ENCODE assay signal across 16 cellular contexts in genomic region chr1:11180342-11180744, GRCh38. TPM values are rescaled to one million over a fixed set of nuclear protein-coding genes. Genes with fewer than 3 reads are reported as not detected.
DNase-seq lines count a peak whose midpoint lies in the region; ATAC-seq and TF ChIP-seq lines count a peak whose summit lies in the region.
"Had no signal": no experiment of that assay in that cellular context is flagged by ENCODE, and none has a peak within 500 bp of the region (broad histone marks: within the 10 kb centered on the region; RNA-seq: fewer than 3 reads in every experiment).

No MANE protein-coding gene starts in this region.

- peaks cover 38% of the 10 kb centered on the region for H3K36me3 Mint-ChIP-seq in brain
- peaks cover 0 to 6% of the 10 kb centered on the region in 2 donors for H3K36me3 Mint-ChIP-seq in activated T-cell treated with anti-CD3 and anti-CD28 coated beads, Interleukin-2, amount 50 U/mL, for 72 hours (ENCODE audit: insufficient read depth in 2 of 2)

- H3K4me3 Mint-ChIP-seq in brain = no peak overlapping the region
- no peak overlapping the region for H3K4me3 Mint-ChIP-seq in activated T-cell treated with anti-CD3 and anti-CD28 coated beads, Interleukin-2, amount 50 U/mL, for 72 hours
- H3K4me3 Mint-ChIP-seq: activated CD4-positive, alpha-beta T cell treated with anti-CD3 and anti-CD28 coated beads, Interleukin-2, amount 10 ng/mL, durations not matched to agents 24 days and 14 days had no signal

- H3K27me3 Mint-ChIP-seq in brain = no peaks in the 10 kb centered on the region
- H3K27me3 Mint-ChIP-seq in activated T-cell treated with anti-CD3 and anti-CD28 coated beads, Interleukin-2, amount 50 U/mL, for 72 hours (ENCODE audit: low read depth) = no peaks in the 10 kb centered on the region
- H3K27me3 Mint-ChIP-seq: activated CD4-positive, alpha-beta T cell treated with anti-CD3 and anti-CD28 coated beads, Interleukin-2, amount 10 ng/mL, durations not matched to agents 24 days and 14 days had no signal

- no peaks in the 10 kb centered on the region for H3K27me3 ChIP-seq in MG63
- H3K27me3 ChIP-seq in left lung = no peaks in the 10 kb centered on the region
- H3K27me3 ChIP-seq: BLaER1 treated with 17β-estradiol and CSF1 and Interleukin-3, amounts not matched to agents 10 nM and 100 nM; vagina had no signal

- H3K4me1 Mint-ChIP-seq in brain = peaks cover 61% of the 10 kb centered on the region
- no peaks in the 10 kb centered on the region for H3K4me1 Mint-ChIP-seq in activated T-cell treated with anti-CD3 and anti-CD28 coated beads, Interleukin-2, amount 50 U/mL, for 72 hours (ENCODE audit: low read depth)
- H3K4me1 Mint-ChIP-seq: activated CD4-positive, alpha-beta T cell treated with anti-CD3 and anti-CD28 coated beads, Interleukin-2, amount 10 ng/mL, durations not matched to agents 24 days and 14 days had no signal

- TF ChIP-seq CTCF in brain (conservative IDR thresholded peaks at IDR 0.05) = no peak
- TF ChIP-seq CTCF in left lung (IDR thresholded peaks at IDR 0.05) = no peak

- H3K9me3 ChIP-seq in MG63 (no peaks in the 10 kb centered on the region), left lung (no peaks in the 10 kb centered on the region)
- H3K9me3 ChIP-seq: BLaER1 treated with 17β-estradiol and CSF1 and Interleukin-3, amounts not matched to agents 10 nM and 100 nM; vagina had no signal

- peaks cover 31% of the 10 kb centered on the region for H3K36me3 ChIP-seq in MG63
- peaks cover 0 to 77% of the 10 kb centered on the region in 2 donors for H3K36me3 ChIP-seq in left lung
- H3K36me3 ChIP-seq: vagina had no signal

- intact Hi-C loops in left lung (cut with DNase I) = no loop called here

- ATAC-seq in left lung = peak; percentile 17
- ATAC-seq in activated T-cell treated with anti-CD3 and anti-CD28 coated beads, Interleukin-2, amount 50 U/mL, for 72 hours (replicated peaks in 1 of 2) = no peak

- H3K4me1 ChIP-seq in left lung = peaks cover 0 to 3% of the 10 kb centered on the region in 2 donors
- H3K4me1 ChIP-seq: BLaER1 treated with 17β-estradiol and CSF1 and Interleukin-3, amounts not matched to agents 10 nM and 100 nM had no signal

- peak overlapping the region in 3 of 5 experiments; percentile 15 to 96 (median 69) for H3K27ac Mint-ChIP-seq in brain
- no peak overlapping the region for H3K27ac Mint-ChIP-seq in activated T-cell treated with anti-CD3 and anti-CD28 coated beads, Interleukin-2, amount 50 U/mL, for 72 hours
- H3K27ac Mint-ChIP-seq: activated CD4-positive, alpha-beta T cell treated with anti-CD3 and anti-CD28 coated beads, Interleukin-2, amount 10 ng/mL, durations not matched to agents 24 days and 14 days had no signal

- H3K4me3 ChIP-seq in MG63 (no peak overlapping the region), left lung (no peak overlapping the region)
- H3K4me3 ChIP-seq: BLaER1 treated with 17β-estradiol and CSF1 and Interleukin-3, amounts not matched to agents 10 nM and 100 nM; vagina had no signal

- DNase-seq in AG20443 (ENCODE audit: low spot score) = peak; percentile 72
- DNase-seq in MG63 = peak; percentile 68
- DNase-seq in left lung = no peak
- DNase-seq in midbrain (lab: John Stamatoyannopoulos, UW) = no peak
- no peak for DNase-seq in OCI-M1 (lab: John Stamatoyannopoulos, UW)
- no peak for DNase-seq in NCI-H748 treated with DMSO at 0.1 percent for 48 hours (lab: John Stamatoyannopoulos, UW)
- DNase-seq in activated T-cell treated with anti-CD3 and anti-CD28 coated beads, Interleukin-2, amount 50 U/mL, for 72 hours = no peak
- DNase-seq: activated CD4-positive, alpha-beta T cell treated with anti-CD3 and anti-CD28 coated beads, Interleukin-2, amount 10 ng/mL, durations not matched to agents 24 days and 14 days; activated effector memory CD4-positive, alpha-beta T cell treated with anti-CD3 and anti-CD28 coated beads, Interleukin-2, amount 50 U/mL, for 16 hours; GDM1; left cardiac atrium; NCI-H1092; NCI-H526 had no signal

- H3K27ac ChIP-seq in left lung = no peak overlapping the region
- H3K27ac ChIP-seq: BLaER1 treated with 17β-estradiol and CSF1 and Interleukin-3, amounts not matched to agents 10 nM and 100 nM; vagina had no signal

- H3K9me3 Mint-ChIP-seq in brain = no peaks in the 10 kb centered on the region
- H3K9me3 Mint-ChIP-seq in activated T-cell treated with anti-CD3 and anti-CD28 coated beads, Interleukin-2, amount 50 U/mL, for 72 hours = no peaks in the 10 kb centered on the region
- H3K9me3 Mint-ChIP-seq: activated CD4-positive, alpha-beta T cell treated with anti-CD3 and anti-CD28 coated beads, Interleukin-2, amount 10 ng/mL, durations not matched to agents 24 days and 14 days had no signal

RNA-seq across cellular contexts. Expression of gene ANGPTL7, which starts 8.8 kb away (rescaled TPM):
- not detected in 2 replicates for total RNA-seq in MG63 (2014; rRNA removed; shearing (Covaris generic); ENCODE audit: low replicate concordance)
- polyA plus RNA-seq in brain (ENCODE audit: insufficient read depth, low read depth, low replicate concordance) = not detected
- total RNA-seq in left lung = 1 to 10 TPM in 1 of 2 donors, under 1 TPM in 1; 0.42 to 1.6 TPM
- not detected for total RNA-seq in activated T-cell treated with anti-CD3 and anti-CD28 coated beads, Interleukin-2, amount 50 U/mL, for 72 hours
- total RNA-seq: activated CD4-positive, alpha-beta T cell treated with anti-CD3 and anti-CD28 coated beads, Interleukin-2, amount 10 ng/mL, durations not matched to agents 24 days and 14 days had no signal

Comparison
In these comparisons a context has a peak if more than half of its experiments do, and no peak if none do; other contexts are left out.
1. DNase-seq: peak in AG20443 (single experiment) and MG63 (single experiment); none in left lung (0 of 2), midbrain (single experiment), OCI-M1 (single experiment), NCI-H748 treated with DMSO at 0.1 percent for 48 hours (single experiment) and activated T-cell treated with anti-CD3 and anti-CD28 coated beads, Interleukin-2, amount 50 U/mL, for 72 hours (0 of 2).